Comparison of ENCODE assay signal across 27 cellular contexts in the genomic region with DNA sequence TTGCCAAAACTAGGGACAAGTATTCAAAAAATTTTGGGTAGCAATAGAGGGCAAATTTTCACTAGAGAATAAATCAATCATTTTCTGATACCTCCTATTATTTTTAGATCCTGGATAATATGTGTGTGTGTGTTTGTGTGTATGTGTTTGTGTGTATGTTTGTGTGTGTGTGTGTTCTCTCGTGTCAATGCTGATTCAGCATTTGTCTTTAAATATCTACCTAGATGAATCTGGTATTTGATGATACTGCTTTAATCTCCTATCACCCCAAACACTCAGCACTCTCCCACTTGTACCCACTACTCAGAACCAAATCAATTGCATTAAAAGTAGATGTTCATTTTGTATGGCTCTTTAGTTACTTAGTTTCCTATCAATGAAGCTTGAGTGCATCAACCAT.
DNase-seq lines count a peak whose midpoint lies in the region; ATAC-seq, FAIRE-seq and TF ChIP-seq lines count a peak whose summit lies in the region.
"Had no signal": no experiment of that assay in that cellular context is flagged by ENCODE, and none has a peak within 500 bp of the region (broad histone marks: within the 10 kb centered on the region; RNA-seq: fewer than 3 reads in every experiment).

No MANE protein-coding gene starts in this region.

- H3K27ac ChIP-seq in HepG2 (ENCODE audit: extremely low read length, insufficient read depth, low read length): no peak overlapping the region
- no peak overlapping the region for H3K27ac ChIP-seq in right lobe of liver
- no peak overlapping the region for H3K27ac ChIP-seq in K562 (ENCODE audit: extremely low read depth, low read depth, low read length)
- no peak overlapping the region for H3K27ac ChIP-seq in osteoblast (ENCODE audit: low read depth, low read length)
- H3K27ac ChIP-seq: 22Rv1, BLaER1 had no signal

- no peaks in the 10 kb centered on the region for H3K36me3 ChIP-seq in HepG2 (replicated peaks in 1 of 2; ENCODE audit: control insufficient read depth in 1 of 2, insufficient read depth in 2 of 2, low read length in 2 of 2)
- H3K36me3 ChIP-seq in right lobe of liver: no peaks in the 10 kb centered on the region
- no peaks in the 10 kb centered on the region for H3K36me3 ChIP-seq in K562 (ENCODE audit: control insufficient read depth, insufficient read depth, low read length)
- H3K36me3 ChIP-seq in osteoblast (ENCODE audit: insufficient read depth, low read length): no peaks in the 10 kb centered on the region
- H3K36me3 ChIP-seq: BE2C, BLaER1 had no signal

- TF ChIP-seq CTCF in HepG2 (CRISPR knock-in tag; IDR thresholded peaks at IDR 0.05) (no peak), right lobe of liver (IDR thresholded peaks at IDR 0.05) (no peak), K562 (IDR thresholded peaks at IDR 0.05 in 2 of 3, conservative IDR thresholded peaks at IDR 0.05 in 1 of 3; ENCODE audit: insufficient read depth in 2 of 3, low read depth in 1 of 3, low read length in 3 of 3) (no peak), osteoblast (IDR thresholded peaks at IDR 0.05; ENCODE audit: extremely low read depth, low read depth, low read length) (no peak)

- WGBS in HepG2 (ENCODE audit: low lambda C conversion rate): 0% methylated on average over 1 of the region's 1 CpG
- WGBS in right lobe of liver (ENCODE audit: insufficient coverage, low coverage, low lambda C conversion rate, missing lambda C conversion rate): 14% methylated on average over 1 of the region's 1 CpG
- 0% methylated on average over 1 of the region's 1 CpG for WGBS in K562 (ENCODE audit: insufficient coverage, low coverage, missing lambda C conversion rate)

- H3K4me2 ChIP-seq in HepG2 (ENCODE audit: low read depth, low read length) (no peak overlapping the region), K562 (ENCODE audit: insufficient read depth, low read length) (no peak overlapping the region), osteoblast (ENCODE audit: insufficient read depth, low read length) (no peak overlapping the region)
- H3K4me2 ChIP-seq: BLaER1 had no signal

- intact Hi-C loops in HepG2 (cut with micrococcal nuclease; ENCODE audit: unreplicated experiment): no loop called here
- intact Hi-C loops in right lobe of liver (cut with DNase I): no loop called here
- intact Hi-C loops in K562 (cut with micrococcal nuclease): no loop called here

- no peak for FAIRE-seq in HepG2 (lab: Jason Lieb, UNC)
- no peak for FAIRE-seq in K562 (lab: Jason Lieb, UNC)
- FAIRE-seq in islet of Langerhans (lab: Jason Lieb, UNC): peak; percentile 13
- FAIRE-seq: GM12878, GM12892, GM18507, GM19239 had no signal

- H3K4me1 ChIP-seq in HepG2 (ENCODE audit: insufficient read depth, low read length) (no peaks in the 10 kb centered on the region), right lobe of liver (no peaks in the 10 kb centered on the region), K562 (replicated peaks in 1 of 2; ENCODE audit: control insufficient read depth in 2 of 2, insufficient read depth in 2 of 2, low read length in 2 of 2) (no peaks in the 10 kb centered on the region), osteoblast (ENCODE audit: insufficient read depth, low read length) (no peaks in the 10 kb centered on the region)
- H3K4me1 ChIP-seq: BE2C, BLaER1 had no signal

- no peak overlapping the region for H3K4me3 ChIP-seq in HepG2 (replicated peaks in 1 of 3; ENCODE audit: insufficient read depth in 1 of 3, low read depth in 2 of 3, low read length in 3 of 3)
- H3K4me3 ChIP-seq in right lobe of liver: no peak overlapping the region
- no peak overlapping the region for H3K4me3 ChIP-seq in K562
- no peak overlapping the region for H3K4me3 ChIP-seq in osteoblast (ENCODE audit: insufficient read depth, low read length)
- H3K4me3 ChIP-seq: BLaER1, GM12878 had no signal

- H3K9me3 ChIP-seq in HepG2 (ENCODE audit: low read length) (peaks cover 16% of the 10 kb centered on the region), right lobe of liver (no peaks in the 10 kb centered on the region), K562 (replicated peaks; ENCODE audit: control insufficient read depth, insufficient read depth, low read depth, low read length) (no peaks in the 10 kb centered on the region), osteoblast (ENCODE audit: low read depth, low read length) (no peaks in the 10 kb centered on the region)
- H3K9me3 ChIP-seq: BE2C, BLaER1 had no signal

- H3K9ac ChIP-seq in HepG2 (ENCODE audit: insufficient read depth, low read depth, low read length): no peak overlapping the region
- H3K9ac ChIP-seq in K562 (ENCODE audit: insufficient read depth in 1 of 2, low read depth in 2 of 2, low read length in 2 of 2): no peak overlapping the region
- H3K9ac ChIP-seq: BLaER1 had no signal

- CTCF ChIA-PET in HepG2 (lab: Yijun Ruan, JAX; ENCODE audit: low intra/inter-chr PET ratio, low total read pairs) (no interaction called here), K562 (lab: Yijun Ruan, JAX; ENCODE audit: low intra/inter-chr PET ratio) (no interaction called here)

- TF ChIP-seq POLR2A in HepG2 (IDR thresholded peaks at IDR 0.05; ENCODE audit: insufficient read depth in 1 of 2, low read depth in 2 of 2, low read length in 2 of 2) (no peak), right lobe of liver (IDR thresholded peaks at IDR 0.05) (no peak), K562 (conservative IDR thresholded peaks at IDR 0.05) (no peak)

- H3K27me3 ChIP-seq in HepG2 (ENCODE audit: control insufficient read depth in 1 of 2, insufficient read depth in 2 of 2, low read length in 2 of 2): no peaks in the 10 kb centered on the region
- no peaks in the 10 kb centered on the region for H3K27me3 ChIP-seq in right lobe of liver
- no peaks in the 10 kb centered on the region for H3K27me3 ChIP-seq in K562 (ENCODE audit: control insufficient read depth in 2 of 2, insufficient read depth in 2 of 2, low read length in 2 of 2)
- no peaks in the 10 kb centered on the region for H3K27me3 ChIP-seq in osteoblast (ENCODE audit: insufficient read depth, low read length)
- H3K27me3 ChIP-seq: BLaER1 had no signal

- POLR2A ChIA-PET in HepG2 (lab: Yijun Ruan, JAX): no interaction called here
- POLR2A ChIA-PET in K562 (lab: Yijun Ruan, JAX): no interaction called here

- H2AFZ ChIP-seq in HepG2 (ENCODE audit: low read length) (no peak overlapping the region), K562 (ENCODE audit: low read depth, low read length) (no peak overlapping the region), osteoblast (ENCODE audit: low read length) (no peak overlapping the region)

- DNase-seq in HepG2 (ENCODE audit: low spot score): no peak
- DNase-seq in right lobe of liver: no peak
- DNase-seq in K562 (ENCODE audit: extremely low read depth in 1 of 4, low spot score in 3 of 4): no peak
- no peak for DNase-seq in activated naive CD4-positive, alpha-beta T cell treated with Interleukin-2 at 50 U/mL for 16 hours
- no peak for DNase-seq in SKM-1 treated with dmso at 0.1 percent for 144 hours (lab: John Stamatoyannopoulos, UW; ENCODE audit: unreplicated experiment)
- DNase-seq in osteoblast (ENCODE audit: insufficient read length, low spot score, missing footprints): no peak
- DNase-seq: ACHN; BE2C; C1 segment of cervical spinal cord; CD4-positive, alpha-beta memory T cell; CD4-positive, CD25-positive, alpha-beta regulatory T cell; CD8-positive, alpha-beta memory T cell; COR-L47; DMS 273 treated with DMSO at 0.1 percent for 48 hours; DMS153; DMS53; DMS79; DND-41; EL; GDM1 had no signal

- H3K79me2 ChIP-seq in HepG2 (ENCODE audit: insufficient read depth, low read length) (no peaks in the 10 kb centered on the region), K562 (ENCODE audit: control insufficient read depth, insufficient read depth, low read length) (no peaks in the 10 kb centered on the region), osteoblast (ENCODE audit: insufficient read depth, low read length) (no peaks in the 10 kb centered on the region)

- TF ChIP-seq EP300 in HepG2 (IDR thresholded peaks at IDR 0.05; ENCODE audit: low read depth in 2 of 2, low read length in 2 of 2) (no peak), HepG2 (CRISPR knock-in tag; IDR thresholded peaks at IDR 0.05; ENCODE audit: borderline replicate concordance) (no peak), K562 (IDR thresholded peaks at IDR 0.05; ENCODE audit: low read length) (no peak)

- ATAC-seq in HepG2: no peak
- ATAC-seq in right lobe of liver: no peak
- ATAC-seq in K562: no peak
- ATAC-seq: GM12878 had no signal

- no peaks in the 10 kb centered on the region for H4K20me1 ChIP-seq in HepG2 (ENCODE audit: insufficient read depth, low read length)
- H4K20me1 ChIP-seq in K562 (replicated peaks; ENCODE audit: control insufficient read depth, insufficient read depth, low read length): no peaks in the 10 kb centered on the region
- no peaks in the 10 kb centered on the region for H4K20me1 ChIP-seq in osteoblast (ENCODE audit: insufficient read depth, low read length)
- H4K20me1 ChIP-seq: BLaER1 had no signal

- BruUV-seq in HepG2 (replicated peaks; lab: Mats Ljungman, UMichigan) (no TSS peak), K562 (replicated peaks; lab: Mats Ljungman, UMichigan) (no TSS peak)

- in situ Hi-C loops in HepG2 (cut with HindIII; ENCODE audit: extremely low pct_ligation_motif_present, low pct_unique_long_range_greater_than_20kb) (no loop called here), K562 (cut with MboI) (loop anchor here (25.0 kb wide), 1 partner anchor 168 kb away; no protein-coding TSS in a partner anchor)

- no peaks in the 10 kb centered on the region for H3K9me1 ChIP-seq in K562 (ENCODE audit: control insufficient read depth, insufficient read depth, low read length)

- no peak for TF ChIP-seq RAD21 in HepG2 (CRISPR knock-in tag; IDR thresholded peaks at IDR 0.05)
- no peak for TF ChIP-seq RAD21 in K562 (CRISPR knock-in tag; conservative IDR thresholded peaks at IDR 0.05 in 1 of 2, IDR thresholded peaks at IDR 0.05 in 1 of 2)

TF ChIP-seq in HepG2, 621 proteins besides CTCF, POLR2A, EP300 and RAD21 (continues in another document):
- peak; percentile 90 for TF ChIP-seq MAFF (IDR thresholded peaks at IDR 0.05; ENCODE audit: low read depth, low read length)

TF ChIP-seq in K562, 482 proteins besides CTCF, POLR2A, EP300 and RAD21 (continues in another document):
- TF ChIP-seq ZNF41 (CRISPR knock-in tag; conservative IDR thresholded peaks at IDR 0.05): no peak
- TF ChIP-seq, protein P1, sequence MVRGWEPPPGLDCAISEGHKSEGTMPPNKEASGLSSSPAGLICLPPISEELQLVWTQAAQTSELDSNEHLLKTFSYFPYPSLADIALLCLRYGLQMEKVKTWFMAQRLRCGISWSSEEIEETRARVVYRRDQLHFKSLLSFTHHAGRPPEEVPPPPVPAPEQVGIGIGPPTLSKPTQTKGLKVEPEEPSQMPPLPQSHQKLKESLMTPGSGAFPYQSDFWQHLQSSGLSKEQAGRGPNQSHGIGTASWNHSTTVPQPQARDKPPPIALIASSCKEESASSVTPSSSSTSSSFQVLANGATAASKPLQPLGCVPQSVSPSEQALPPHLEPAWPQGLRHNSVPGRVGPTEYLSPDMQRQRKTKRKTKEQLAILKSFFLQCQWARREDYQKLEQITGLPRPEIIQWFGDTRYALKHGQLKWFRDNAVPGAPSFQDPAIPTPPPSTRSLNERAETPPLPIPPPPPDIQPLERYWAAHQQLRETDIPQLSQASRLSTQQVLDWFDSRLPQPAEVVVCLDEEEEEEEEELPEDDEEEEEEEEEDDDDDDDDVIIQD (CRISPR knock-in tag; IDR thresholded peaks at IDR 0.05): no peak
- no peak for TF ChIP-seq PTBP1 (IDR thresholded peaks at IDR 0.05; ENCODE audit: low read depth, low read length)
- no peak for TF ChIP-seq ZBTB7A (IDR thresholded peaks at IDR 0.05; ENCODE audit: borderline replicate concordance, control insufficient read depth, low read depth, low read length)

Comparison
In these comparisons a context has a peak if more than half of its experiments do, and no peak if none do; other contexts are left out.
1. Of the 241 proteins assayed by ChIP-seq in both HepG2 and K562: peak only in HepG2: none; only in K562: MAFG; in both: MAFF and MAFK; in neither: 238.